ENCODE assay signal across 1 cellular context in genomic region chr19:17418710-17419109, GRCh38.
TF ChIP-seq lines count a peak whose summit lies in the region.

No MANE protein-coding gene starts in this region.

TF ChIP-seq in HepG2, 621 proteins besides CTCF, POLR2A, EP300 and RAD21:
- TF ChIP-seq ZNF326 (CRISPR knock-in tag; IDR thresholded peaks at IDR 0.05; ENCODE audit: borderline replicate concordance) (no peak), PCBP2 (optimal IDR thresholded peaks at IDR 0.05; ENCODE audit: low read depth, low read length, poor library complexity, severe bottlenecking) (no peak), SAFB2 (CRISPR knock-in tag; IDR thresholded peaks at IDR 0.05; ENCODE audit: borderline replicate concordance, low read depth) (no peak), SMAD3 (CRISPR knock-in tag; IDR thresholded peaks at IDR 0.05) (no peak), ONECUT2 (CRISPR knock-in tag; IDR thresholded peaks at IDR 0.05) (no peak), DZIP1 (CRISPR knock-in tag; IDR thresholded peaks at IDR 0.05) (no peak)
